ENCODE assay signal across 19 cellular contexts in genomic region chr15:80379671-80380070, GRCh38. TPM values are rescaled to one million over a fixed set of nuclear protein-coding genes. Genes with fewer than 3 reads are reported as not detected.
A peak's percentile ranks its signal among the peaks of the same experiment; 100 is the strongest.
DNase-seq lines count a peak whose midpoint lies in the region; ATAC-seq lines count a peak whose summit lies in the region.
"Had no signal": no experiment of that assay in that cellular context is flagged by ENCODE, and none has a peak within 500 bp of the region (broad histone marks: within the 10 kb centered on the region; RNA-seq: fewer than 3 reads in every experiment).

No MANE protein-coding gene starts in this region.

- H3K27ac ChIP-seq in angular gyrus (ENCODE audit: low read depth, low read length) = peak overlapping the region; percentile 63
- peak overlapping the region; percentile 83 for H3K27ac ChIP-seq in cingulate gyrus (ENCODE audit: low read depth, low read length)

- DNase-seq in medulla oblongata (ENCODE audit: extremely low spot score) (peak; percentile 63), putamen (ENCODE audit: low spot score) (peak; percentile 49), cardiac septum (ENCODE audit: low spot score) (no peak)
- DNase-seq in stimulated activated CD4-positive, alpha-beta T cell treated with anti-CD3 and anti-CD28 coated beads, Interleukin-4, amount 100 ng/mL, for 1 hour = no peak
- DNase-seq: DMS53; EL; NCI-H1105; NCI-H146; NCI-H2029; NCI-H345; NCI-H524; NCI-H774; NK-92 treated with Interleukin-12 subunit alpha and Interleukin-12 subunit beta, amount 100 ng/mL, for 24 hours; SIG-M5 had no signal

- no peak for ATAC-seq in HG02623 (IDR thresholded peaks at IDR 0.05; ENCODE audit: unreplicated experiment)
- ATAC-seq: Panc1 had no signal

- intact Hi-C loops in cardiac septum (cut with DNase I) = no loop called here

RNA-seq across cellular contexts. Expression of gene ARNT2, which starts 24.5 kb away (rescaled TPM):
- total RNA-seq in cardiac septum = 4.7 TPM
- total RNA-seq: B cell had no signal

Comparison
In these comparisons a context has a peak if more than half of its experiments do, and no peak if none do; other contexts are left out.
1. DNase-seq: peak in medulla oblongata (single experiment) and putamen (single experiment); none in cardiac septum (single experiment) and stimulated activated CD4-positive, alpha-beta T cell treated with anti-CD3 and anti-CD28 coated beads, Interleukin-4, amount 100 ng/mL, for 1 hour (single experiment).